14 cellular contexts compared by ENCODE assay signal in genomic region chr14:24978862-24979724, GRCh38.
A peak's percentile ranks its signal among the peaks of the same experiment; 100 is the strongest.
DNase-seq lines count a peak whose midpoint lies in the region; ATAC-seq and TF ChIP-seq lines count a peak whose summit lies in the region.
"Had no signal": no experiment of that assay in that cellular context is flagged by ENCODE, and none has a peak within 500 bp of the region (broad histone marks: within the 10 kb centered on the region; RNA-seq: fewer than 3 reads in every experiment).

No MANE protein-coding gene starts in this region.

- ATAC-seq in GM19025 (IDR thresholded peaks at IDR 0.05; ENCODE audit: low read depth, unreplicated experiment) (peak; percentile 84), HG02759 (IDR thresholded peaks at IDR 0.05; ENCODE audit: unreplicated experiment) (peak; percentile 86), HG03571 (IDR thresholded peaks at IDR 0.05; ENCODE audit: unreplicated experiment) (peak; percentile 86)
- ATAC-seq in activated CD4-positive, CD25-positive, alpha-beta regulatory T cell treated with anti-CD3 and anti-CD28 coated beads, Interleukin-2, amount 50 U/mL, for 24 hours, result no peak
- ATAC-seq: activated naive CD4-positive, alpha-beta T cell treated with anti-CD3 and anti-CD28 coated beads, Interleukin-2, amount 50 U/mL, for 72 hours; esophagus mucosa; lower lobe of right lung had no signal

- intact Hi-C loops in MCF 10A (cut with micrococcal nuclease), result no loop called here
- intact Hi-C loops in activated CD4-positive, alpha-beta memory T cell treated with anti-CD3 and anti-CD28 coated beads for 36 hours (cut with micrococcal nuclease), result no loop called here

- no peak for DNase-seq in MCF 10A (ENCODE audit: unreplicated experiment)
- no peak for DNase-seq in effector CD4-positive, alpha-beta T cell
- no peak for DNase-seq in activated CD4-positive, alpha-beta memory T cell treated with anti-CD3 and anti-CD28 coated beads for 36 hours
- DNase-seq: lower lobe of right lung, NCI-H345, spleen had no signal

- H3K4me1 Mint-ChIP-seq in MCF 10A (ENCODE audit: insufficient read depth, unreplicated experiment), result no peaks in the 10 kb centered on the region
- no peaks in the 10 kb centered on the region for H3K4me1 Mint-ChIP-seq in activated CD4-positive, alpha-beta memory T cell treated with anti-CD3 and anti-CD28 coated beads for 36 hours (ENCODE audit: low read depth)

- no peaks in the 10 kb centered on the region for H3K36me3 ChIP-seq in mesodermal cell (ENCODE audit: control insufficient read depth, insufficient read depth, low read length)
- H3K36me3 ChIP-seq: lower lobe of right lung, spleen had no signal

- CTCF ChIA-PET in MCF 10A (lab: Yijun Ruan, JAX), result no interaction called here
- CTCF ChIA-PET in activated CD4-positive, alpha-beta memory T cell treated with anti-CD3 and anti-CD28 coated beads for 36 hours (lab: Charles Lee), result no interaction called here

- H3K9me3 ChIP-seq in mesodermal cell (ENCODE audit: control insufficient read depth, low read length), result no peaks in the 10 kb centered on the region
- H3K9me3 ChIP-seq: lower lobe of right lung, spleen had no signal

- H3K27ac Mint-ChIP-seq in MCF 10A (ENCODE audit: low read depth, unreplicated experiment), result no peak overlapping the region
- H3K27ac Mint-ChIP-seq in activated CD4-positive, alpha-beta memory T cell treated with anti-CD3 and anti-CD28 coated beads for 36 hours, result no peak overlapping the region
- H3K27ac Mint-ChIP-seq: activated naive CD4-positive, alpha-beta T cell treated with anti-CD3 and anti-CD28 coated beads, Interleukin-2, amount 50 U/mL, for 72 hours had no signal

- POLR2A ChIA-PET in MCF 10A (lab: Yijun Ruan, JAX), result no interaction called here
- POLR2A ChIA-PET in activated CD4-positive, alpha-beta memory T cell treated with anti-CD3 and anti-CD28 coated beads for 36 hours (lab: Charles Lee), result no interaction called here

- peaks cover 22% of the 10 kb centered on the region for H3K4me1 ChIP-seq in mesodermal cell (ENCODE audit: control insufficient read depth, insufficient read depth, low read length, poor library complexity, severe bottlenecking)
- H3K4me1 ChIP-seq: spleen had no signal

- H3K9me3 Mint-ChIP-seq in MCF 10A (ENCODE audit: unreplicated experiment), result no peaks in the 10 kb centered on the region
- H3K9me3 Mint-ChIP-seq in activated CD4-positive, alpha-beta memory T cell treated with anti-CD3 and anti-CD28 coated beads for 36 hours, result no peaks in the 10 kb centered on the region
- H3K9me3 Mint-ChIP-seq: activated naive CD4-positive, alpha-beta T cell treated with anti-CD3 and anti-CD28 coated beads, Interleukin-2, amount 50 U/mL, for 72 hours had no signal

- WGBS in mesodermal cell (ENCODE audit: insufficient coverage in 2 of 2), 2 experiments, result 92 to 100% methylated on average over 1 of the region's 2 CpGs

- H3K4me3 ChIP-seq in mesodermal cell (ENCODE audit: extremely low read depth, insufficient read depth, low read length, poor library complexity, severe bottlenecking), result no peak overlapping the region
- H3K4me3 ChIP-seq: lower lobe of right lung, spleen had no signal

- no peak for TF ChIP-seq CTCF in MCF 10A (IDR thresholded peaks at IDR 0.05; ENCODE audit: unreplicated experiment)

- H3K27ac ChIP-seq in mesodermal cell (ENCODE audit: low read depth, low read length, severe bottlenecking), result peak overlapping the region; percentile 58
- H3K27ac ChIP-seq: HL-60, lower lobe of right lung, spleen had no signal

- no peaks in the 10 kb centered on the region for H3K36me3 Mint-ChIP-seq in MCF 10A (ENCODE audit: insufficient read depth, unreplicated experiment)
- no peaks in the 10 kb centered on the region for H3K36me3 Mint-ChIP-seq in activated CD4-positive, alpha-beta memory T cell treated with anti-CD3 and anti-CD28 coated beads for 36 hours
- H3K36me3 Mint-ChIP-seq: activated naive CD4-positive, alpha-beta T cell treated with anti-CD3 and anti-CD28 coated beads, Interleukin-2, amount 50 U/mL, for 72 hours had no signal

- BruUV-seq in MCF 10A (replicated peaks; lab: Mats Ljungman, UMichigan), result no TSS peak

- H3K27me3 Mint-ChIP-seq in MCF 10A (ENCODE audit: insufficient read depth, unreplicated experiment), result peaks cover 28% of the 10 kb centered on the region
- H3K27me3 Mint-ChIP-seq in activated CD4-positive, alpha-beta memory T cell treated with anti-CD3 and anti-CD28 coated beads for 36 hours, result peaks cover 8% of the 10 kb centered on the region

- no peak overlapping the region for H3K4me3 Mint-ChIP-seq in MCF 10A (ENCODE audit: unreplicated experiment)
- H3K4me3 Mint-ChIP-seq in activated CD4-positive, alpha-beta memory T cell treated with anti-CD3 and anti-CD28 coated beads for 36 hours, result no peak overlapping the region

Comparison
In these comparisons a context has a peak if more than half of its experiments do, and no peak if none do; other contexts are left out.
1. ATAC-seq: peak in GM19025 (single experiment), HG02759 (single experiment) and HG03571 (single experiment); none in activated CD4-positive, CD25-positive, alpha-beta regulatory T cell treated with anti-CD3 and anti-CD28 coated beads, Interleukin-2, amount 50 U/mL, for 24 hours (0 of 2).